Comparison of ENCODE assay signal across 2 cellular contexts in the genomic region with DNA sequence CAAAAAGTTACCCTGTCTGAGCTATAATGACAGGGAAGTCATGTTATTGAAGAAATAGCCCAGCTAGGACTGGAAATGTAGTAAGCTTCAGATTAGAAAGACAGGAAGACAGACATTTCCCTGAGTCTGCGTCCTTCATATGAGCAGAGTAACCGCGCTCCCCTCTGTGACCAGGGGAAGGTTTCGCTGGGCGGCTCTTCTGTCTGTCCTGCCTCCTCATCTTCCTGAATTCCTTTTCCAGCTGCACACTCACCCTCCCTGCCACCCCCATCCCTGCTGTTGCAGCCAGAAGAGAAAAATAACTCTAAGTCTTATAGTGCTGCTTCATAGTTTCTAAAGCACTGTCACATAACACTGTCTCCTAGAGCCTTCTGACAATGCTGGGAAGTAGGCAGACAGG.
TF ChIP-seq lines count a peak whose summit lies in the region.

No MANE protein-coding gene starts in this region.

TF ChIP-seq in liver, 16 proteins besides CTCF, POLR2A, EP300 and RAD21 (continued from another document):
- TF ChIP-seq, protein P1, sequence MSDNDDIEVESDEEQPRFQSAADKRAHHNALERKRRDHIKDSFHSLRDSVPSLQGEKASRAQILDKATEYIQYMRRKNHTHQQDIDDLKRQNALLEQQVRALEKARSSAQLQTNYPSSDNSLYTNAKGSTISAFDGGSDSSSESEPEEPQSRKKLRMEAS (IDR thresholded peaks at IDR 0.05): no peak
- TF ChIP-seq YY1 (IDR thresholded peaks at IDR 0.05) (no peak), ZBTB33 (IDR thresholded peaks at IDR 0.05) (no peak), REST (IDR thresholded peaks at IDR 0.05) (no peak), FOXA1 (IDR thresholded peaks at IDR 0.05) (no peak), ATF3 (IDR thresholded peaks at IDR 0.05) (no peak), FOXA2 (IDR thresholded peaks at IDR 0.05) (no peak), JUND (IDR thresholded peaks at IDR 0.05) (no peak), HNF4G (IDR thresholded peaks at IDR 0.05) (no peak), GABPA (IDR thresholded peaks at IDR 0.05 in 1 of 2, conservative IDR thresholded peaks at IDR 0.05 in 1 of 2) (no peak), TAF1 (conservative IDR thresholded peaks at IDR 0.05) (no peak), SP1 (IDR thresholded peaks at IDR 0.05) (no peak)
TF ChIP-seq in liver: peak in this region for 0.

TF ChIP-seq in HepG2, 621 proteins besides CTCF, POLR2A, EP300 and RAD21 (continued from another document):
- TF ChIP-seq ZSCAN5A (CRISPR knock-in tag; IDR thresholded peaks at IDR 0.05; ENCODE audit: borderline replicate concordance) (no peak), CENPT (CRISPR knock-in tag; IDR thresholded peaks at IDR 0.05; ENCODE audit: low read depth) (no peak), SRSF1 (optimal IDR thresholded peaks at IDR 0.05; ENCODE audit: low read depth, low read length) (no peak), SP4 (CRISPR knock-in tag; IDR thresholded peaks at IDR 0.05) (no peak), GABPA (IDR thresholded peaks at IDR 0.05; ENCODE audit: low read depth, low read length) (no peak), GABPA (CRISPR knock-in tag; IDR thresholded peaks at IDR 0.05; ENCODE audit: low read depth) (no peak), MXD4 (CRISPR knock-in tag; IDR thresholded peaks at IDR 0.05) (no peak), BCLAF1 (IDR thresholded peaks at IDR 0.05) (no peak), FLYWCH1 (CRISPR knock-in tag; IDR thresholded peaks at IDR 0.05) (no peak), ZFP36L2 (CRISPR knock-in tag; IDR thresholded peaks at IDR 0.05) (no peak), STAT6 (CRISPR knock-in tag; IDR thresholded peaks at IDR 0.05; ENCODE audit: borderline replicate concordance) (no peak), SP5 (CRISPR knock-in tag; IDR thresholded peaks at IDR 0.05; ENCODE audit: borderline replicate concordance, low read depth) (no peak), SOX5 (CRISPR knock-in tag; IDR thresholded peaks at IDR 0.05; ENCODE audit: borderline replicate concordance) (no peak)
- TF ChIP-seq, protein P2, sequence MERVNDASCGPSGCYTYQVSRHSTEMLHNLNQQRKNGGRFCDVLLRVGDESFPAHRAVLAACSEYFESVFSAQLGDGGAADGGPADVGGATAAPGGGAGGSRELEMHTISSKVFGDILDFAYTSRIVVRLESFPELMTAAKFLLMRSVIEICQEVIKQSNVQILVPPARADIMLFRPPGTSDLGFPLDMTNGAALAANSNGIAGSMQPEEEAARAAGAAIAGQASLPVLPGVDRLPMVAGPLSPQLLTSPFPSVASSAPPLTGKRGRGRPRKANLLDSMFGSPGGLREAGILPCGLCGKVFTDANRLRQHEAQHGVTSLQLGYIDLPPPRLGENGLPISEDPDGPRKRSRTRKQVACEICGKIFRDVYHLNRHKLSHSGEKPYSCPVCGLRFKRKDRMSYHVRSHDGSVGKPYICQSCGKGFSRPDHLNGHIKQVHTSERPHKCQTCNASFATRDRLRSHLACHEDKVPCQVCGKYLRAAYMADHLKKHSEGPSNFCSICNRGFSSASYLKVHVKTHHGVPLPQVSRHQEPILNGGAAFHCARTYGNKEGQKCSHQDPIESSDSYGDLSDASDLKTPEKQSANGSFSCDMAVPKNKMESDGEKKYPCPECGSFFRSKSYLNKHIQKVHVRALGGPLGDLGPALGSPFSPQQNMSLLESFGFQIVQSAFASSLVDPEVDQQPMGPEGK (CRISPR knock-in tag; IDR thresholded peaks at IDR 0.05): no peak
- TF ChIP-seq, protein P3, sequence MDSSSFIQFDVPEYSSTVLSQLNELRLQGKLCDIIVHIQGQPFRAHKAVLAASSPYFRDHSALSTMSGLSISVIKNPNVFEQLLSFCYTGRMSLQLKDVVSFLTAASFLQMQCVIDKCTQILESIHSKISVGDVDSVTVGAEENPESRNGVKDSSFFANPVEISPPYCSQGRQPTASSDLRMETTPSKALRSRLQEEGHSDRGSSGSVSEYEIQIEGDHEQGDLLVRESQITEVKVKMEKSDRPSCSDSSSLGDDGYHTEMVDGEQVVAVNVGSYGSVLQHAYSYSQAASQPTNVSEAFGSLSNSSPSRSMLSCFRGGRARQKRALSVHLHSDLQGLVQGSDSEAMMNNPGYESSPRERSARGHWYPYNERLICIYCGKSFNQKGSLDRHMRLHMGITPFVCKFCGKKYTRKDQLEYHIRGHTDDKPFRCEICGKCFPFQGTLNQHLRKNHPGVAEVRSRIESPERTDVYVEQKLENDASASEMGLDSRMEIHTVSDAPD (CRISPR knock-in tag; IDR thresholded peaks at IDR 0.05): no peak
